Comparison of ENCODE assay signal across 8 cellular contexts in genomic region chrX:131677655-131678628, GRCh38.
DNase-seq lines count a peak whose midpoint lies in the region; ATAC-seq, FAIRE-seq and TF ChIP-seq lines count a peak whose summit lies in the region.

No MANE protein-coding gene starts in this region.

- TF ChIP-seq CTCF in A549 (IDR thresholded peaks at IDR 0.05) (peak; percentile 61), GM12864 (IDR thresholded peaks at IDR 0.05; ENCODE audit: low read depth, low read length, missing control alignments) (peak; percentile 64), foreskin fibroblast (IDR thresholded peaks at IDR 0.05; ENCODE audit: low read depth, low read length) (peak; percentile 52)

- 61% methylated on average over 5 of the region's 20 CpGs for WGBS in A549 (ENCODE audit: missing lambda C conversion rate)

- POLR2A ChIA-PET in A549 (lab: Yijun Ruan, JAX): no interaction called here

- H3K4me3 ChIP-seq in A549: no peak overlapping the region
- no peak overlapping the region for H3K4me3 ChIP-seq in GM12864 (ENCODE audit: low read depth, low read length)
- no peak overlapping the region for H3K4me3 ChIP-seq in foreskin fibroblast (ENCODE audit: low read depth in 1 of 2, low read length in 2 of 2)

- peak; percentile 65 to 71 for TF ChIP-seq RAD21 in A549 (conservative IDR thresholded peaks at IDR 0.05 in 1 of 2, IDR thresholded peaks at IDR 0.05 in 1 of 2)

- peak; percentile 38 to 71 for DNase-seq in A549 (ENCODE audit: low read depth in 1 of 2, low spot score in 1 of 2)
- DNase-seq in GM12864 (ENCODE audit: low read depth): no peak
- DNase-seq in NCI-H345 treated with DMSO at 0.1 percent for 48 hours (lab: John Stamatoyannopoulos, UW; ENCODE audit: unreplicated experiment): peak; percentile 1
- peak; percentile 63 for DNase-seq in activated CD8-positive, alpha-beta memory T cell treated with anti-CD3 and anti-CD28 coated beads, Interleukin-2, amount 50 U/mL, for 48 hours
- peak in 1 of 2 donors; percentile 21 for DNase-seq in foreskin fibroblast
- peak; percentile 47 for DNase-seq in retina
- DNase-seq in T1000 (lab: John Stamatoyannopoulos, UW): no peak

- TF ChIP-seq POLR2A in A549 (IDR thresholded peaks at IDR 0.05; ENCODE audit: low read length): no peak

- H3K4me1 ChIP-seq in A549: no peaks in the 10 kb centered on the region

- H3K27ac ChIP-seq in A549: no peak overlapping the region

- H3K4me2 ChIP-seq in A549: no peak overlapping the region

- TF ChIP-seq EP300 in A549 (IDR thresholded peaks at IDR 0.05): no peak

- CTCF ChIA-PET in A549 (lab: Yijun Ruan, JAX): interaction anchor here (0.7 to 3.9 kb wide), 14 partner anchors 10 to 728 kb away, joined by 3 to 22 read pairs (median 3); no protein-coding TSS in a partner anchor

- H3K9me3 ChIP-seq in A549: no peaks in the 10 kb centered on the region

- ATAC-seq in A549 (peak; percentile 69 to 88; a peak in 3 of 6 replicates), HG02610 (IDR thresholded peaks at IDR 0.05; ENCODE audit: unreplicated experiment) (peak; percentile 66)

- FAIRE-seq in A549 (lab: Jason Lieb, UNC): peak; percentile 77

TF ChIP-seq in A549, 52 proteins besides CTCF, POLR2A, EP300 and RAD21:
- TF ChIP-seq TP53 (CRISPR knock-in tag; IDR thresholded peaks at IDR 0.05) (no peak), SMC3 (IDR thresholded peaks at IDR 0.05) (peak; percentile 52)

Comparison
In these comparisons a context has a peak if more than half of its experiments do, and no peak if none do; other contexts are left out.
1. DNase-seq: peak in A549 (2 of 2), NCI-H345 treated with DMSO at 0.1 percent for 48 hours (single experiment), activated CD8-positive, alpha-beta memory T cell treated with anti-CD3 and anti-CD28 coated beads, Interleukin-2, amount 50 U/mL, for 48 hours (single experiment) and retina (single experiment); none in GM12864 (single experiment) and T1000 (single experiment).
2. Peak in every context shown above with its lines, with median percentiles within 50 percentile points of each other: CTCF ChIP-seq.